Comparison of ENCODE assay signal across 6 cellular contexts in the genomic region with DNA sequence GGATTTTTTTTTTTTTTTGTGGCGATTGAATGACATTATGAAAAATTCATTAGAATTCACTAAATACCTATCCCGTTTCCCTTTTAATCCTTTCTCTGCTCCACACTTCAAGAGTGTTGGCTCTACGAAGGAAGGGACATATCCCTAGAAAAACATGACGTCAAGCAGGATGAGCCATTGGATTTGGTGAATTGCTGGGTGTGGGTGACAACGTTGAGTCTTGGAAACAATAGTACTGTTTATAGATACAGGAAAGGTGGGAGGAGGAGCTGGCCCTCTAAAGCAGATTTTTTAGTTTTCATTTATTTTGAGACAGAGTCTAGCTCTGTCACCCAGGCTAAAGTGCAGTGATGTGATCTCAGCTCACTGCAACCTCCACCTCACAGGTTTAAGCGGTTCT.
"Had no signal": no experiment of that assay in that cellular context is flagged by ENCODE, and none has a peak within 500 bp of the region (broad histone marks: within the 10 kb centered on the region; RNA-seq: fewer than 3 reads in every experiment).

No MANE protein-coding gene starts in this region.

- H3K4me3 Mint-ChIP-seq: HFFc6, IgD-negative memory B cell had no signal

- H3K9me3 Mint-ChIP-seq: HFFc6 had no signal

- H3K27ac Mint-ChIP-seq: HFFc6, IgD-negative memory B cell had no signal

- DNase-seq: GOT3, H7, HFFc6 had no signal

- H3K27me3 Mint-ChIP-seq: IgD-negative memory B cell had no signal

- H3K36me3 Mint-ChIP-seq: IgD-negative memory B cell had no signal

- ATAC-seq: HCT116, HepG2 had no signal
